Comparison of ENCODE assay signal across 8 cellular contexts in genomic region chr6:43369174-43370002, GRCh38. TPM values are rescaled to one million over a fixed set of nuclear protein-coding genes. Genes with fewer than 3 reads are reported as not detected.
DNase-seq lines count a peak whose midpoint lies in the region; ATAC-seq and TF ChIP-seq lines count a peak whose summit lies in the region.

Gene ZNF318, minus strand, starts transcription at chr6:43369647. Its CDS starts 282 bp downstream, at chr6:43369365.

- H3K27me3 ChIP-seq in WERI-Rb-1 (ENCODE audit: insufficient read depth, low read depth, severe bottlenecking): no peaks in the 10 kb centered on the region
- no peaks in the 10 kb centered on the region for H3K27me3 ChIP-seq in mammary epithelial cell (ENCODE audit: insufficient read depth, low read length)
- H3K27me3 ChIP-seq in iPS-20b (ENCODE audit: insufficient read depth, low read length): peaks cover 16% of the 10 kb centered on the region

- 3% methylated on average over 16 of the region's 104 CpGs for WGBS in mammary epithelial cell (ENCODE audit: low coverage, missing lambda C conversion rate)

- intact Hi-C loops in mammary epithelial cell (cut with micrococcal nuclease): loop anchor here (1.0 to 2.0 kb wide), 3 partner anchors 10 to 127 kb away; partner anchors contain the start of gene ABCC10

- H3K79me2 ChIP-seq in mammary epithelial cell (ENCODE audit: insufficient read depth, low read length): peaks cover 42% of the 10 kb centered on the region

- in situ Hi-C loops in mammary epithelial cell (cut with MboI; ENCODE audit: low sequenced_read_pairs in 2 of 2): no loop called here

- H3K36me3 ChIP-seq in WERI-Rb-1 (peaks cover 14% of the 10 kb centered on the region), mammary epithelial cell (ENCODE audit: insufficient read depth, low read length) (no peaks in the 10 kb centered on the region), iPS-20b (ENCODE audit: insufficient read depth, low read depth, low read length) (peaks cover 8% of the 10 kb centered on the region)

- H3K27ac ChIP-seq in WERI-Rb-1 (peak within 1 kb of the TSS; percentile 91), mammary epithelial cell (ENCODE audit: insufficient read depth, low read depth, low read length) (peak within 1 kb of the TSS; percentile 83), iPS-20b (ENCODE audit: low read length) (no peak within 1 kb of the TSS), skin epidermis (peak within 1 kb of the TSS; percentile 64 to 95 (median 86))

- TF ChIP-seq CTCF in AG04449 (IDR thresholded peaks at IDR 0.05; ENCODE audit: insufficient read depth, low read length, missing control alignments): no peak
- no peak for TF ChIP-seq CTCF in WERI-Rb-1 (IDR thresholded peaks at IDR 0.05; ENCODE audit: low read depth, low read length)
- no peak for TF ChIP-seq CTCF in mammary epithelial cell (conservative IDR thresholded peaks at IDR 0.05 in 1 of 2, IDR thresholded peaks at IDR 0.05 in 1 of 2; ENCODE audit: extremely low read depth in 1 of 2, insufficient read depth in 1 of 2, low read depth in 1 of 2, low read length in 2 of 2)

- H2AFZ ChIP-seq in mammary epithelial cell (ENCODE audit: low read depth, low read length): peak within 1 kb of the TSS; percentile 78

- BruUV-seq in mammary epithelial cell (replicated peaks; lab: Mats Ljungman, UMichigan): no TSS peak

- ATAC-seq in GM18909 (IDR thresholded peaks at IDR 0.05; ENCODE audit: poor library complexity, unreplicated experiment): peak; percentile 86
- peak; percentile 87 for ATAC-seq in HG03159 (IDR thresholded peaks at IDR 0.05; ENCODE audit: unreplicated experiment)

- H3K9ac ChIP-seq in mammary epithelial cell (ENCODE audit: insufficient read depth, low read length) (peak within 1 kb of the TSS; percentile 82), iPS-20b (ENCODE audit: low read depth, low read length) (peak within 1 kb of the TSS; percentile 48; the same call in 1 of the 2 replicates)

- peaks cover 32% of the 10 kb centered on the region for H3K4me1 ChIP-seq in mammary epithelial cell (ENCODE audit: insufficient read depth, low read length)
- H3K4me1 ChIP-seq in iPS-20b (ENCODE audit: insufficient read depth, low read length): 0 out of 2 replicates have a peak, but pooled peaks cover 3% of the 10 kb centered on the region

- dilution Hi-C loops in mammary epithelial cell (cut with HindIII; ENCODE audit: low sequenced_read_pairs): loop anchor here (5.0 kb wide), 1 partner anchor 67 kb away; no protein-coding TSS in a partner anchor

- H3K4me2 ChIP-seq in mammary epithelial cell (ENCODE audit: insufficient read depth, low read depth, low read length): peak within 1 kb of the TSS; percentile 93

- DNase-seq in AG04449 (ENCODE audit: low read depth, low spot score) (peak; percentile 71), NCI-H2227 treated with DMSO at 0.1 percent for 48 hours (lab: John Stamatoyannopoulos, UW) (peak; percentile 92), WERI-Rb-1 (peak; percentile 100), mammary epithelial cell (peak; percentile 98)

- H3K4me3 ChIP-seq in AG04449 (ENCODE audit: low read depth, low read length) (peak within 1 kb of the TSS; percentile 74), WERI-Rb-1 (ENCODE audit: low read depth, low read length) (peak within 1 kb of the TSS; percentile 85), mammary epithelial cell (replicated peaks in 1 of 3; ENCODE audit: insufficient read depth in 1 of 3, low read depth in 2 of 3, low read length in 3 of 3) (peak within 1 kb of the TSS; percentile 55 to 92 (median 76)), iPS-20b (ENCODE audit: low read length) (peak within 1 kb of the TSS; percentile 87), skin epidermis (peak within 1 kb of the TSS; percentile 53 to 94 (median 79))

- no peaks in the 10 kb centered on the region for H4K20me1 ChIP-seq in mammary epithelial cell (ENCODE audit: insufficient read depth, low read length)

- H3K9me3 ChIP-seq in WERI-Rb-1 (ENCODE audit: severe bottlenecking): no peaks in the 10 kb centered on the region
- no peaks in the 10 kb centered on the region for H3K9me3 ChIP-seq in mammary epithelial cell (replicated peaks; ENCODE audit: insufficient read depth, low read length)
- no peaks in the 10 kb centered on the region for H3K9me3 ChIP-seq in iPS-20b (ENCODE audit: insufficient read depth, low read depth, low read length)

- CTCF ChIA-PET in AG04449 (lab: Yijun Ruan, JAX) (interaction anchor here (1.2 to 5.3 kb wide), 10 partner anchors 8 to 140 kb away, joined by 3 to 23 read pairs (median 7); partner anchors contain the start of gene DNPH1), mammary epithelial cell (lab: Charles Lee; ENCODE audit: low non-redundant PET) (interaction anchor here (0.6 to 1.3 kb wide), 5 partner anchors 44 to 405 kb away, joined by 3 to 10 read pairs (median 5); partner anchors contain the start of gene CUL7)

- POLR2A ChIA-PET in AG04449 (lab: Yijun Ruan, JAX): interaction anchor here (1.0 to 1.4 kb wide), 4 partner anchors 13 to 147 kb away, joined by 3 to 8 read pairs (median 5); partner anchors contain the start of genes ABCC10, LRRC73, POLR1C and YIPF3

RNA-seq across cellular contexts. Expression of gene ZNF318, which starts in this region (rescaled TPM):
- total RNA-seq in mammary epithelial cell: 10 to 100 TPM; 14.8 to 15.9 TPM
- polyA plus RNA-seq in mammary epithelial cell: 17.4 TPM
- polyA minus RNA-seq in mammary epithelial cell: 49.8 TPM
